8 cellular contexts compared by ENCODE assay signal in genomic region chr2:36965751-36966369, GRCh38. TPM values are rescaled to one million over a fixed set of nuclear protein-coding genes. Genes with fewer than 3 reads are reported as not detected.
DNase-seq lines count a peak whose midpoint lies in the region; ATAC-seq, FAIRE-seq and TF ChIP-seq lines count a peak whose summit lies in the region.

No MANE protein-coding gene starts in this region.

- H3K4me1 ChIP-seq in DND-41 (ENCODE audit: insufficient read depth, low read length) (peaks cover 32% of the 10 kb centered on the region), HepG2 (ENCODE audit: insufficient read depth, low read length) (peaks cover 41% of the 10 kb centered on the region)

- peak overlapping the region; percentile 74 for H3K9ac ChIP-seq in DND-41 (ENCODE audit: low read depth, low read length)
- peak overlapping the region; percentile 76 for H3K9ac ChIP-seq in HepG2 (ENCODE audit: insufficient read depth, low read depth, low read length)

- H2AFZ ChIP-seq in DND-41 (ENCODE audit: low read depth, low read length): peak overlapping the region; percentile 90
- H2AFZ ChIP-seq in HepG2 (ENCODE audit: low read length): no peak overlapping the region

- H3K79me2 ChIP-seq in DND-41 (ENCODE audit: insufficient read depth, low read length) (peaks cover 50% of the 10 kb centered on the region), HepG2 (ENCODE audit: insufficient read depth, low read length) (peaks cover 26% of the 10 kb centered on the region)

- TF ChIP-seq RAD21 in HepG2 (CRISPR knock-in tag; IDR thresholded peaks at IDR 0.05): no peak

- peak overlapping the region; percentile 81 to 99 for H3K4me3 ChIP-seq in DND-41 (ENCODE audit: low read depth in 1 of 2, low read length in 2 of 2)
- H3K4me3 ChIP-seq in HepG2 (replicated peaks in 1 of 3; ENCODE audit: insufficient read depth in 1 of 3, low read depth in 2 of 3, low read length in 3 of 3): peak overlapping the region; percentile 88 to 100 (median 97)

- H4K20me1 ChIP-seq in DND-41 (ENCODE audit: insufficient read depth, low read length) (no peaks in the 10 kb centered on the region), HepG2 (ENCODE audit: insufficient read depth, low read length) (no peaks in the 10 kb centered on the region)

- FAIRE-seq in HepG2 (lab: Jason Lieb, UNC): no peak

- peak; percentile 31 for ATAC-seq in DND-41 (ENCODE audit: insufficient read depth, low read depth)
- peak; percentile 29 for ATAC-seq in GM21515 (IDR thresholded peaks at IDR 0.05; ENCODE audit: unreplicated experiment)
- peak; percentile 40 for ATAC-seq in HepG2
- ATAC-seq in GM18520 (IDR thresholded peaks at IDR 0.05; ENCODE audit: unreplicated experiment): no peak

- POLR2A ChIA-PET in HepG2 (lab: Yijun Ruan, JAX): interaction anchor here (1.2 kb wide), 1 partner anchor 10 kb away, joined by 3 read pairs; no protein-coding TSS in a partner anchor

- intact Hi-C loops in HepG2 (cut with micrococcal nuclease; ENCODE audit: unreplicated experiment): loop anchor here (2.0 to 5.0 kb wide), 2 partner anchors 39 to 116 kb away; partner anchors contain the start of genes GPATCH11 and HEATR5B

- H3K9me3 ChIP-seq in DND-41 (ENCODE audit: insufficient read depth, low read length, severe bottlenecking) (no peaks in the 10 kb centered on the region), HepG2 (ENCODE audit: low read length) (no peaks in the 10 kb centered on the region)

- 1% methylated on average over 26 of the region's 42 CpGs for WGBS in HepG2 (ENCODE audit: low lambda C conversion rate)

- TF ChIP-seq EP300 in HepG2 (IDR thresholded peaks at IDR 0.05; ENCODE audit: low read depth in 2 of 2, low read length in 2 of 2) (no peak), HepG2 (CRISPR knock-in tag; IDR thresholded peaks at IDR 0.05; ENCODE audit: borderline replicate concordance) (no peak)

- H3K27ac ChIP-seq in DND-41 (ENCODE audit: low read length): peak overlapping the region; percentile 85
- H3K27ac ChIP-seq in HepG2 (ENCODE audit: extremely low read length, insufficient read depth, low read length): peak overlapping the region; percentile 64

- CTCF ChIA-PET in HepG2 (lab: Yijun Ruan, JAX; ENCODE audit: low intra/inter-chr PET ratio, low total read pairs): no interaction called here

- TF ChIP-seq CTCF in DND-41 (IDR thresholded peaks at IDR 0.05; ENCODE audit: borderline replicate concordance, extremely low read depth, low read length, poor library complexity, severe bottlenecking) (no peak), HepG2 (CRISPR knock-in tag; IDR thresholded peaks at IDR 0.05) (no peak)

- H3K4me2 ChIP-seq in DND-41 (ENCODE audit: insufficient read depth, low read length): peak overlapping the region; percentile 98
- peak overlapping the region; percentile 98 for H3K4me2 ChIP-seq in HepG2 (ENCODE audit: low read depth, low read length)

- H3K27me3 ChIP-seq in DND-41 (ENCODE audit: insufficient read depth, low read length, poor library complexity) (no peaks in the 10 kb centered on the region), HepG2 (ENCODE audit: control insufficient read depth in 1 of 2, insufficient read depth in 2 of 2, low read length in 2 of 2) (no peaks in the 10 kb centered on the region; a peak in 1 of 5 replicates)

- in situ Hi-C loops in HepG2 (cut with HindIII; ENCODE audit: extremely low pct_ligation_motif_present, low pct_unique_long_range_greater_than_20kb): no loop called here

- H3K36me3 ChIP-seq in DND-41 (ENCODE audit: insufficient read depth, low read length) (no peaks in the 10 kb centered on the region; the same call in 1 of the 2 replicates), HepG2 (replicated peaks in 1 of 2; ENCODE audit: control insufficient read depth in 1 of 2, insufficient read depth in 2 of 2, low read length in 2 of 2) (no peaks in the 10 kb centered on the region)

- no TSS peak for BruUV-seq in HepG2 (replicated peaks; lab: Mats Ljungman, UMichigan)

- no peak; a peak in 1 of 4 replicates for TF ChIP-seq POLR2A in HepG2 (IDR thresholded peaks at IDR 0.05; ENCODE audit: insufficient read depth in 1 of 2, low read depth in 2 of 2, low read length in 2 of 2)

- DNase-seq in DND-41: peak; percentile 56
- peak; percentile 20 for DNase-seq in HuH-7.5 (ENCODE audit: low spot score)
- DNase-seq in T-helper 9 cell: peak; percentile 7
- DNase-seq in cerebellum (ENCODE audit: low spot score): peak; percentile 38
- DNase-seq in HepG2 (ENCODE audit: low spot score): no peak
- DNase-seq in stimulated activated CD8-positive, alpha-beta memory T cell treated with anti-CD3 and anti-CD28 coated beads, Interleukin-15, amount 100 ng/mL, for 4 hours (ENCODE audit: low read depth in 2 of 2): peak; percentile 1 to 5

TF ChIP-seq in HepG2, 621 proteins besides CTCF, POLR2A, EP300 and RAD21 (continues in another document):
- TF ChIP-seq ZNF7 (CRISPR knock-in tag; IDR thresholded peaks at IDR 0.05) (no peak), TFDP1 (CRISPR knock-in tag; IDR thresholded peaks at IDR 0.05; ENCODE audit: borderline replicate concordance) (no peak), ZNF563 (CRISPR knock-in tag; IDR thresholded peaks at IDR 0.05) (no peak), HIVEP1 (CRISPR knock-in tag; IDR thresholded peaks at IDR 0.05) (peak; percentile 34; the same call in 1 of the 2 replicates), AHR (CRISPR knock-in tag; IDR thresholded peaks at IDR 0.05) (0 out of 2 replicates have a peak, but pooled peaks have one; percentile 44)

RNA-seq across cellular contexts. Expression of gene STRN, which starts 0.5 kb away (rescaled TPM):
- total RNA-seq in cerebellum (26.3 TPM), HepG2 (2016; rRNA removed; fragmentation: Illumina TruSeq; extraction: Trizol) (19.3 and 28.4 TPM in 2 replicates)
- 2.6 and 3.9 TPM in 2 replicates for total RNA-seq in HepG2 (2016; cell fraction: cytosol; rRNA removed; fragmentation: Illumina TruSeq; extraction: Trizol; ENCODE audit: low read depth)
- 18.1 and 28.1 TPM in 2 replicates for total RNA-seq in HepG2 (2016; cell fraction: insoluble cytoplasmic fraction; rRNA removed; fragmentation: Illumina TruSeq; extraction: Trizol)
- total RNA-seq in HepG2 (2016; cell fraction: membrane; rRNA removed; fragmentation: Illumina TruSeq; extraction: Trizol): 4.7 and 5.6 TPM in 2 replicates
- total RNA-seq in HepG2 (2016; cell fraction: nucleus; rRNA removed; fragmentation: Illumina TruSeq; extraction: Trizol): 13.5 and 15.6 TPM in 2 replicates
- 8.8 and 10.4 TPM in 2 replicates for polyA plus RNA-seq in HepG2 (2011; rRNA removed)
- 4.5 and 5.8 TPM in 2 replicates for polyA plus RNA-seq in HepG2 (2011; cell fraction: cytosol; rRNA removed)
- polyA plus RNA-seq in HepG2 (2011; cell fraction: nucleus; rRNA removed): 7.3 and 7.7 TPM in 2 replicates
- polyA plus RNA-seq in HepG2 (2012): 9.5 and 11.1 TPM in 2 replicates
- 0.25 and 0.29 TPM in 2 replicates for polyA plus RNA-seq in HepG2 (2016; cell fraction: cytosol; fragmentation: Illumina TruSeq; extraction: Trizol; ENCODE audit: low read depth)
- polyA plus RNA-seq in HepG2 (2016; cell fraction: insoluble cytoplasmic fraction; fragmentation: Illumina TruSeq; extraction: Trizol; ENCODE audit: low read depth): 12.8 and 13.6 TPM in 2 replicates
- polyA plus RNA-seq in HepG2 (2016; cell fraction: membrane; fragmentation: Illumina TruSeq; extraction: Trizol; ENCODE audit: low read depth): 1.2 and 1.6 TPM in 2 replicates
- polyA plus RNA-seq in HepG2 (2016; cell fraction: nucleus; fragmentation: Illumina TruSeq; extraction: Trizol; ENCODE audit: insufficient read depth, low read depth): 8.9 and 9.6 TPM in 2 replicates
- 20.8 and 25.5 TPM in 2 replicates for polyA minus RNA-seq in HepG2 (2011; rRNA and poly(A)+ RNA removed; ENCODE audit: low replicate concordance)
- polyA minus RNA-seq in HepG2 (2011; cell fraction: cytosol; rRNA and poly(A)+ RNA removed): 17.0 and 22.1 TPM in 2 replicates
- 30.6 and 31.7 TPM in 2 replicates for polyA minus RNA-seq in HepG2 (2011; cell fraction: nucleus; rRNA and poly(A)+ RNA removed)
